10 cellular contexts compared by ENCODE assay signal in the genomic region with DNA sequence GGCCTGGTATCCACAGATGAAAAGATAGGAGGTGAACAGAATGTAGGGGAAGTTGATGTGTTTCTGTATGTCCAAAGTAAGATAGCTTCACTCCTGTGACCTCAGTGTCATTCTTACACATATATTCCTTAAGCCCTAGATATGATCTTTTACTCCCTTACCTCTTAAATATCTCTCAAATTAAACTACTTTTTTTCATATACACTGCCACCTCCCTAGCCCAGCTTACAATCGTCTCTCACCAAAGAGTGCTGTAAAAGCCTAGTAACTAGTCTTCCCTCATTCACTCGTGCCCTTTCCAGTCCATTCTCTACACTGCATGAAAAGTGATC. TPM values are rescaled to one million over a fixed set of nuclear protein-coding genes. Genes with fewer than 3 reads are reported as not detected.
"Had no signal": no experiment of that assay in that cellular context is flagged by ENCODE, and none has a peak within 500 bp of the region (broad histone marks: within the 10 kb centered on the region; RNA-seq: fewer than 3 reads in every experiment).

No MANE protein-coding gene starts in this region.

- H3K4me1 ChIP-seq: pancreas had no signal

- DNase-seq: dermis blood vessel endothelial cell; effector memory CD4-positive, alpha-beta T cell; esophagus squamous epithelium; pancreas; right lobe of liver; spleen; thyroid gland had no signal

- H3K27ac ChIP-seq: cardiac muscle cell, esophagus squamous epithelium, neutrophil, pancreas, right lobe of liver, spleen, thyroid gland had no signal

- H3K36me3 ChIP-seq: cardiac muscle cell, esophagus squamous epithelium, neutrophil, pancreas, right lobe of liver, spleen, thyroid gland had no signal

- H3K4me3 ChIP-seq: cardiac muscle cell, esophagus squamous epithelium, pancreas, right lobe of liver, spleen, thyroid gland had no signal

- H3K27me3 ChIP-seq: cardiac muscle cell, esophagus squamous epithelium, pancreas, right lobe of liver, thyroid gland had no signal

- H3K9me3 ChIP-seq: esophagus squamous epithelium, neutrophil, pancreas, right lobe of liver, spleen, thyroid gland had no signal

- ATAC-seq: pancreas; stimulated activated memory B cell treated with anti-CD40 and anti-IgM and Interleukin-4, amounts not matched to agents 10 μg/mL and 1 μg/mL and 100 μg/mL, for 72 hours had no signal

RNA-seq across cellular contexts. Expression of a gene that starts 5.3 kb away (rescaled TPM):
- polyA plus RNA-seq: spleen had no signal
